In genomic region chr2:217972490-217972889, GRCh38 we compare ENCODE assay signal across 1 cellular context.
TF ChIP-seq lines count a peak whose summit lies in the region.

No MANE protein-coding gene starts in this region.

TF ChIP-seq in GM23338, 12 proteins besides CTCF, POLR2A, EP300 and RAD21 (continued from another document):
- no peak for TF ChIP-seq ZNF462 (CRISPR knock-in tag; IDR thresholded peaks at IDR 0.05)
- TF ChIP-seq ETS1 (IDR thresholded peaks at IDR 0.05), result no peak
- no peak for TF ChIP-seq CREB1 (CRISPR knock-in tag; IDR thresholded peaks at IDR 0.05; ENCODE audit: low read depth)
- TF ChIP-seq NANOG (IDR thresholded peaks at IDR 0.05; ENCODE audit: borderline replicate concordance), result no peak
TF ChIP-seq in GM23338: peak in this region for 0.
